Comparison of ENCODE assay signal across 8 cellular contexts in genomic region chr20:50731930-50732690, GRCh38. TPM values are rescaled to one million over a fixed set of nuclear protein-coding genes. Genes with fewer than 3 reads are reported as not detected.
DNase-seq lines count a peak whose midpoint lies in the region; ATAC-seq and TF ChIP-seq lines count a peak whose summit lies in the region.

No MANE protein-coding gene starts in this region.

- no peak overlapping the region for H3K9ac ChIP-seq in fibroblast of lung (ENCODE audit: insufficient read depth, low read length)

- H2AFZ ChIP-seq in fibroblast of lung (ENCODE audit: low read length): no peak overlapping the region

- no peaks in the 10 kb centered on the region for H3K36me3 ChIP-seq in fibroblast of lung (ENCODE audit: control insufficient read depth, insufficient read depth, low read length)

- no peak overlapping the region for H3K27ac ChIP-seq in fibroblast of lung (ENCODE audit: insufficient read depth, low read length)

- no peaks in the 10 kb centered on the region for H3K79me2 ChIP-seq in fibroblast of lung (ENCODE audit: control insufficient read depth, insufficient read depth, low read length)

- H3K4me3 ChIP-seq in fibroblast of lung (replicated peaks in 1 of 4; ENCODE audit: control extremely low read depth in 1 of 4, insufficient read depth in 1 of 4, low read depth in 3 of 4, low read length in 4 of 4): peak overlapping the region; percentile 28 to 68 (median 46)

- peaks cover 5% of the 10 kb centered on the region for H3K4me1 ChIP-seq in fibroblast of lung (ENCODE audit: control insufficient read depth, extremely low read depth, insufficient read depth, low read length)

- no peak for TF ChIP-seq CTCF in fibroblast of lung (conservative IDR thresholded peaks at IDR 0.05 in 1 of 2, IDR thresholded peaks at IDR 0.05 in 1 of 2; ENCODE audit: low read depth in 1 of 2, low read length in 2 of 2)

- ATAC-seq in HG03097 (IDR thresholded peaks at IDR 0.05; ENCODE audit: low FRiP score, unreplicated experiment) (no peak), GM18502 (IDR thresholded peaks at IDR 0.05; ENCODE audit: poor library complexity, unreplicated experiment) (no peak)

- H3K9me3 ChIP-seq in fibroblast of lung (ENCODE audit: control insufficient read depth, insufficient read depth, low read depth, low read length): no peaks in the 10 kb centered on the region

- DNase-seq in activated CD8-positive, alpha-beta memory T cell treated with anti-CD3 and anti-CD28 coated beads for 24 hours: peak; percentile 66
- DNase-seq in activated CD8-positive, alpha-beta memory T cell treated with anti-CD3 and anti-CD28 coated beads, Interleukin-2, amount 50 U/mL, for 4 hours: no peak
- peak; percentile 60 for DNase-seq in SK-N-DZ (ENCODE audit: low spot score)
- no peak for DNase-seq in fibroblast of lung (ENCODE audit: low read depth in 2 of 2)
- DNase-seq in renal cortical epithelial cell (ENCODE audit: low read depth): peak; percentile 55
- DNase-seq in mucosa of gallbladder (ENCODE audit: low spot score): no peak

- H4K20me1 ChIP-seq in fibroblast of lung (ENCODE audit: control insufficient read depth, extremely low read depth, insufficient read depth, low read length): no peaks in the 10 kb centered on the region

- peaks cover 5% of the 10 kb centered on the region for H3K27me3 ChIP-seq in fibroblast of lung (ENCODE audit: control insufficient read depth, insufficient read depth, low read length)

- peak overlapping the region; percentile 82 for H3K4me2 ChIP-seq in fibroblast of lung (ENCODE audit: extremely low read depth, insufficient read depth, low read length)

RNA-seq across cellular contexts. Expression of gene PARD6B, which starts 0.7 kb away (rescaled TPM):
- 3.8 TPM in 2 replicates for polyA plus RNA-seq in SK-N-DZ (2014; cell fraction: cytosol; rRNA removed)
- polyA plus RNA-seq in SK-N-DZ (2014; cell fraction: nucleus; rRNA removed): 1.4 and 2.2 TPM in 2 replicates
- total RNA-seq in fibroblast of lung (0.83 and 1.0 TPM in 2 replicates), renal cortical epithelial cell (31.3 and 57.4 TPM in 2 replicates), mucosa of gallbladder (41.1 TPM)
- 0.23 and 0.30 TPM in 2 replicates for polyA plus RNA-seq in fibroblast of lung
- polyA plus RNA-seq in fibroblast of lung (2012): 0.12 and 0.17 TPM in 2 replicates
- 0.07 TPM in 1 of 2 replicates, not detected in the other for polyA minus RNA-seq in fibroblast of lung (ENCODE audit: low replicate concordance)

RNA-seq across cellular contexts. Expression of gene RIPOR3, which starts 40.8 kb away (rescaled TPM):
- not detected in 2 replicates for polyA plus RNA-seq in SK-N-DZ (2014; cell fraction: cytosol; rRNA removed)
- polyA plus RNA-seq in SK-N-DZ (2014; cell fraction: nucleus; rRNA removed): not detected in 2 replicates
- total RNA-seq in fibroblast of lung (4.1 and 4.9 TPM in 2 replicates), renal cortical epithelial cell (0.35 and 0.65 TPM in 2 replicates), mucosa of gallbladder (6.4 TPM)
- polyA plus RNA-seq in fibroblast of lung: 1.1 and 2.0 TPM in 2 replicates
- polyA plus RNA-seq in fibroblast of lung (2012): 1.0 and 1.7 TPM in 2 replicates
- 1.3 and 3.6 TPM in 2 replicates for polyA minus RNA-seq in fibroblast of lung (ENCODE audit: low replicate concordance)

Comparison
In these comparisons a context has a peak if more than half of its experiments do, and no peak if none do; other contexts are left out.
1. DNase-seq: peak in activated CD8-positive, alpha-beta memory T cell treated with anti-CD3 and anti-CD28 coated beads for 24 hours (single experiment), SK-N-DZ (single experiment) and renal cortical epithelial cell (single experiment); none in activated CD8-positive, alpha-beta memory T cell treated with anti-CD3 and anti-CD28 coated beads, Interleukin-2, amount 50 U/mL, for 4 hours (single experiment), fibroblast of lung (0 of 2) and mucosa of gallbladder (single experiment).
2. RNA of gene PARD6B, which starts 0.7 kb away (total RNA-seq): 31.3 to 57.4 TPM in renal cortical epithelial cell and 41.1 TPM in mucosa of gallbladder (single experiment); 0.83 to 1.0 TPM in fibroblast of lung; every median in the first group is over 10 times any median in the second.